8 cellular contexts compared by ENCODE assay signal in genomic region chr7:95608344-95609173, GRCh38. TPM values are rescaled to one million over a fixed set of nuclear protein-coding genes. Genes with fewer than 3 reads are reported as not detected.
DNase-seq lines count a peak whose midpoint lies in the region; ATAC-seq and TF ChIP-seq lines count a peak whose summit lies in the region.

No MANE protein-coding gene starts in this region.

- peak; percentile 92 for TF ChIP-seq EP300 in stomach (IDR thresholded peaks at IDR 0.05)

- ATAC-seq in GM19468 (IDR thresholded peaks at IDR 0.05; ENCODE audit: extremely low read depth, unreplicated experiment) (peak; percentile 98), HG03469 (IDR thresholded peaks at IDR 0.05; ENCODE audit: unreplicated experiment) (peak; percentile 98), left lung (peak; percentile 98)

- no peaks in the 10 kb centered on the region for H3K9me3 ChIP-seq in left lung
- H3K9me3 ChIP-seq in stomach, result no peaks in the 10 kb centered on the region

- H3K4me3 ChIP-seq in left lung (peak overlapping the region in 1 of 2 donors; percentile 3), stomach (peak overlapping the region in 2 of 4 donors; percentile 5 to 18)

- H3K27me3 ChIP-seq in left lung, result no peaks in the 10 kb centered on the region
- no peaks in the 10 kb centered on the region for H3K27me3 ChIP-seq in stomach

- H3K4me1 ChIP-seq in left lung (peaks cover 23 to 71% of the 10 kb centered on the region in 2 donors), stomach (peaks cover 33 to 49% (median 40%) of the 10 kb centered on the region in 4 donors)

- TF ChIP-seq CTCF in left lung (IDR thresholded peaks at IDR 0.05), result no peak
- TF ChIP-seq CTCF in stomach (IDR thresholded peaks at IDR 0.05), result no peak

- TF ChIP-seq POLR2A in stomach (IDR thresholded peaks at IDR 0.05), result no peak

- intact Hi-C loops in left lung (cut with DNase I) (no loop called here), stomach (cut with DNase I; ENCODE audit: low total_unique reads) (no loop called here)

- H3K36me3 ChIP-seq in left lung (no peaks in the 10 kb centered on the region), stomach (no peaks in the 10 kb centered on the region)

- H3K27ac ChIP-seq in left lung (peak overlapping the region; percentile 88 to 90), stomach (peak overlapping the region; percentile 86 to 98 (median 91))

- peak; percentile 94 for DNase-seq in DMS 273 treated with DMSO at 0.1 percent for 48 hours (lab: John Stamatoyannopoulos, UW)
- peak; percentile 96 to 99 for DNase-seq in dermis microvascular lymphatic vessel endothelial cell (ENCODE audit: low read depth in 2 of 2)
- DNase-seq in left lung, result peak; percentile 93 to 94
- DNase-seq in stomach, result peak; percentile 95
- no peak for DNase-seq in NCI-H1436 (lab: John Stamatoyannopoulos, UW)

- WGBS in stomach, 5 donors, result 2 to 10% (median 6%) methylated on average over 11 of the region's 11 CpGs

TF ChIP-seq in PFSK-1, 5 proteins besides CTCF, POLR2A, EP300 and RAD21:
- TF ChIP-seq REST (IDR thresholded peaks at IDR 0.05; ENCODE audit: insufficient read depth in 1 of 2, low read depth in 2 of 2, low read length in 2 of 2), result peak in 1 of 2 experiments; percentile 48; a peak in 1 of 4 replicates
- no peak for TF ChIP-seq TAF1 (IDR thresholded peaks at IDR 0.05; ENCODE audit: borderline replicate concordance, insufficient read depth, low read length)
- peak; percentile 68; the same call in 1 of the 2 replicates for TF ChIP-seq SIN3A (IDR thresholded peaks at IDR 0.05; ENCODE audit: borderline replicate concordance, insufficient read depth, low read length)
- no peak for TF ChIP-seq POLR2AphosphoS5 (IDR thresholded peaks at IDR 0.05; ENCODE audit: low read depth, low read length)
- TF ChIP-seq FOXP2 (optimal IDR thresholded peaks at IDR 0.05; ENCODE audit: borderline replicate concordance, extremely low read depth, extremely low read length, insufficient read depth), result peak; percentile 97

RNA-seq across cellular contexts. Expression of gene PDK4, which starts 12.2 kb away (rescaled TPM):
- polyA plus RNA-seq in PFSK-1 (2012; ENCODE audit: insufficient read length, low read depth), result 3.9 TPM
- total RNA-seq in dermis microvascular lymphatic vessel endothelial cell (53.1 and 219 TPM in 2 replicates), left lung (10 to 100 TPM; 26.0 to 56.6 TPM), stomach (100 to 1,000 TPM in 3 of 5 donors, 10 to 100 TPM in 2; 83.5 to 697 (median 176) TPM)
- polyA plus RNA-seq in stomach, result 100 to 1,000 TPM in 1 of 3 donors, 10 to 100 TPM in 2; 53.5 to 122 (median 93.5) TPM
